ENCODE assay signal across 29 cellular contexts in the genomic region with DNA sequence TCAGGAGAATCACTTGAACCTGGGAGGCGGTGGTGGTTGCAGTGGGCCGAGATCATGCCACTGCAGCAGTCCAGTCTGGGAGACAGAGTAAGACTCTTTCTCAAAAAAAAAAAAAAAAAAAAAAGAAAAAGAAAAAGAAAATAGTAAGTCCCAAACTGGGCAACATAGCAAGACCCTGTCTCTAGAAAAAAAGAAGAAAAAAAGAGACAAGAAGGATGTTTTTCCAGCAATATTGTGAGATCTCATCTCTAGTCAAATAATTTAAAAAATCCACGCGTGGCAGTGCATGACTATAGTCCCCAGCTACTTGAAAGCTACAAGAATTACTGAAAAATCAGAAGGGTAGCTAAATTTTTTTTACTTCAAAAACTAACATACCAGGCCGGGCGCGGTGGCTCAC. TPM values are rescaled to one million over a fixed set of nuclear protein-coding genes. Genes with fewer than 3 reads are reported as not detected.
"Had no signal": no experiment of that assay in that cellular context is flagged by ENCODE, and none has a peak within 500 bp of the region (broad histone marks: within the 10 kb centered on the region; RNA-seq: fewer than 3 reads in every experiment).

No MANE protein-coding gene starts in this region.

- H3K9me3 ChIP-seq: colonic mucosa, esophagus squamous epithelium, gastrocnemius medialis, gastroesophageal sphincter, heart left ventricle, heart right ventricle had no signal

- H3K27ac ChIP-seq: colonic mucosa, coronary artery, dorsolateral prefrontal cortex, epithelial cell of prostate, esophagus muscularis mucosa, esophagus squamous epithelium, foreskin keratinocyte, gastrocnemius medialis, gastroesophageal sphincter, heart left ventricle, heart right ventricle had no signal

- DNase-seq: colonic mucosa; cortex of kidney; dermis blood vessel endothelial cell; dorsolateral prefrontal cortex; effector CD4-positive, alpha-beta T cell; effector CD8-positive, alpha-beta T cell; effector memory CD4-positive, alpha-beta T cell; effector memory CD8-positive, alpha-beta T cell; endodermal cell; erythroblast; esophagus squamous epithelium; foreskin fibroblast; foreskin keratinocyte; foreskin melanocyte; gastrocnemius medialis; glutamatergic neuron; head of caudate nucleus; heart left ventricle; heart right ventricle had no signal

- H3K4me1 ChIP-seq: colonic mucosa, foreskin keratinocyte, gastrocnemius medialis had no signal

- ATAC-seq: effector memory CD8-positive, alpha-beta T cell; esophagus mucosa; foreskin keratinocyte; gastrocnemius medialis; gastroesophageal sphincter; heart left ventricle; heart right ventricle had no signal

- H3K27me3 ChIP-seq: esophagus muscularis mucosa, gastroesophageal sphincter had no signal

- H3K9me3 Mint-ChIP-seq: dendritic cell treated with granulocyte-macrophage colony-stimulating factor and Interleukin-4, amounts not matched to agents 40 ng/mL and 50 ng/mL, for 4 days; effector memory CD8-positive, alpha-beta T cell; endodermal cell had no signal

- H3K4me3 Mint-ChIP-seq: dendritic cell treated with granulocyte-macrophage colony-stimulating factor and Interleukin-4, amounts not matched to agents 40 ng/mL and 50 ng/mL, for 4 days; effector memory CD8-positive, alpha-beta T cell; endodermal cell had no signal

- FAIRE-seq: colon, endometrium, endothelial cell of umbilical vein, frontal cortex had no signal

- H3K36me3 ChIP-seq: colonic mucosa, esophagus squamous epithelium, gastrocnemius medialis, gastroesophageal sphincter, heart left ventricle, heart right ventricle had no signal

- H3K27ac Mint-ChIP-seq: dendritic cell treated with granulocyte-macrophage colony-stimulating factor and Interleukin-4, amounts not matched to agents 40 ng/mL and 50 ng/mL, for 4 days; effector memory CD8-positive, alpha-beta T cell; endodermal cell had no signal

- H3K4me3 ChIP-seq: colonic mucosa, coronary artery, dorsolateral prefrontal cortex, esophagus muscularis mucosa, esophagus squamous epithelium, gastrocnemius medialis, gastroesophageal sphincter, heart left ventricle, heart right ventricle had no signal

RNA-seq across cellular contexts. Expression of a gene that starts 8.0 kb away (rescaled TPM):
- total RNA-seq: esophagus mucosa, foreskin keratinocyte had no signal
- polyA plus RNA-seq: foreskin keratinocyte had no signal
